Comparison of ENCODE assay signal across 1 cellular context in genomic region chr10:71260622-71261325, GRCh38.
TF ChIP-seq lines count a peak whose summit lies in the region.

No MANE protein-coding gene starts in this region.

TF ChIP-seq in HEK293, 187 proteins besides CTCF, POLR2A, EP300 and RAD21 (continued from another document):
- TF ChIP-seq, protein P1, sequence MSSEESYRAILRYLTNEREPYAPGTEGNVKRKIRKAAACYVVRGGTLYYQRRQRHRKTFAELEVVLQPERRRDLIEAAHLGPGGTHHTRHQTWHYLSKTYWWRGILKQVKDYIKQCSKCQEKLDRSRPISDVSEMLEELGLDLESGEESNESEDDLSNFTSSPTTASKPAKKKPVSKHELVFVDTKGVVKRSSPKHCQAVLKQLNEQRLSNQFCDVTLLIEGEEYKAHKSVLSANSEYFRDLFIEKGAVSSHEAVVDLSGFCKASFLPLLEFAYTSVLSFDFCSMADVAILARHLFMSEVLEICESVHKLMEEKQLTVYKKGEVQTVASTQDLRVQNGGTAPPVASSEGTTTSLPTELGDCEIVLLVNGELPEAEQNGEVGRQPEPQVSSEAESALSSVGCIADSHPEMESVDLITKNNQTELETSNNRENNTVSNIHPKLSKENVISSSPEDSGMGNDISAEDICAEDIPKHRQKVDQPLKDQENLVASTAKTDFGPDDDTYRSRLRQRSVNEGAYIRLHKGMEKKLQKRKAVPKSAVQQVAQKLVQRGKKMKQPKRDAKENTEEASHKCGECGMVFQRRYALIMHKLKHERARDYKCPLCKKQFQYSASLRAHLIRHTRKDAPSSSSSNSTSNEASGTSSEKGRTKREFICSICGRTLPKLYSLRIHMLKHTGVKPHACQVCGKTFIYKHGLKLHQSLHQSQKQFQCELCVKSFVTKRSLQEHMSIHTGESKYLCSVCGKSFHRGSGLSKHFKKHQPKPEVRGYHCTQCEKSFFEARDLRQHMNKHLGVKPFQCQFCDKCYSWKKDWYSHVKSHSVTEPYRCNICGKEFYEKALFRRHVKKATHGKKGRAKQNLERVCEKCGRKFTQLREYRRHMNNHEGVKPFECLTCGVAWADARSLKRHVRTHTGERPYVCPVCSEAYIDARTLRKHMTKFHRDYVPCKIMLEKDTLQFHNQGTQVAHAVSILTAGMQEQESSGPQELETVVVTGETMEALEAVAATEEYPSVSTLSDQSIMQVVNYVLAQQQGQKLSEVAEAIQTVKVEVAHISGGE (tag by site-specific recombination; conservative IDR thresholded peaks at IDR 0.05; ENCODE audit: low read depth), result no peak
- TF ChIP-seq ZNF529 (tag by site-specific recombination; IDR thresholded peaks at IDR 0.05; ENCODE audit: insufficient replicate concordance) (no peak), HOXC10 (CRISPR knock-in tag; IDR thresholded peaks at IDR 0.05) (no peak), KLF16 (tag by site-specific recombination; IDR thresholded peaks at IDR 0.05) (no peak), ZNF76 (tag by site-specific recombination; IDR thresholded peaks at IDR 0.05; ENCODE audit: borderline replicate concordance, low read depth) (no peak), ZNF585B (tag by site-specific recombination; IDR thresholded peaks at IDR 0.05) (no peak), ZIC2 (tag by site-specific recombination; IDR thresholded peaks at IDR 0.05) (peak; percentile 92), ZNF670 (tag by site-specific recombination; IDR thresholded peaks at IDR 0.05; ENCODE audit: low read depth) (no peak), ZNF785 (tag by site-specific recombination; IDR thresholded peaks at IDR 0.05) (no peak), ZNF366 (tag by site-specific recombination; conservative IDR thresholded peaks at IDR 0.05) (no peak), EGR2 (tag by site-specific recombination; IDR thresholded peaks at IDR 0.05; ENCODE audit: low read depth) (peak; percentile 86), ZNF747 (tag by site-specific recombination; IDR thresholded peaks at IDR 0.05) (no peak), BCL6B (tag by site-specific recombination; IDR thresholded peaks at IDR 0.05) (no peak), GLI4 (tag by site-specific recombination; IDR thresholded peaks at IDR 0.05) (no peak), ZNF341 (tag by site-specific recombination; IDR thresholded peaks at IDR 0.05; ENCODE audit: low read depth) (peak; percentile 84), ZNF530 (tag by site-specific recombination; IDR thresholded peaks at IDR 0.05; ENCODE audit: low read depth) (no peak), ZFHX2 (tag by site-specific recombination; conservative IDR thresholded peaks at IDR 0.05) (peak; percentile 83), ZNF266 (tag by site-specific recombination; IDR thresholded peaks at IDR 0.05; ENCODE audit: low read depth) (no peak), ZNF16 (tag by site-specific recombination; IDR thresholded peaks at IDR 0.05; ENCODE audit: low read depth) (no peak), PATZ1 (tag by site-specific recombination; IDR thresholded peaks at IDR 0.05) (peak; percentile 66), ZNF449 (tag by site-specific recombination; IDR thresholded peaks at IDR 0.05) (peak; percentile 84), ZNF677 (tag by site-specific recombination; IDR thresholded peaks at IDR 0.05) (no peak), SP2 (tag by site-specific recombination; IDR thresholded peaks at IDR 0.05) (peak; percentile 30), ZNF169 (tag by site-specific recombination; IDR thresholded peaks at IDR 0.05) (no peak), ZSCAN18 (tag by site-specific recombination; IDR thresholded peaks at IDR 0.05) (no peak), ZNF837 (tag by site-specific recombination; IDR thresholded peaks at IDR 0.05) (no peak), REPIN1 (tag by site-specific recombination; IDR thresholded peaks at IDR 0.05; ENCODE audit: low read depth) (no peak), ZBTB8A (tag by site-specific recombination; IDR thresholded peaks at IDR 0.05) (peak; percentile 87), TSHZ1 (tag by site-specific recombination; IDR thresholded peaks at IDR 0.05; ENCODE audit: borderline replicate concordance) (no peak), ZNF155 (tag by site-specific recombination; IDR thresholded peaks at IDR 0.05) (no peak)
- TF ChIP-seq, protein P2, sequence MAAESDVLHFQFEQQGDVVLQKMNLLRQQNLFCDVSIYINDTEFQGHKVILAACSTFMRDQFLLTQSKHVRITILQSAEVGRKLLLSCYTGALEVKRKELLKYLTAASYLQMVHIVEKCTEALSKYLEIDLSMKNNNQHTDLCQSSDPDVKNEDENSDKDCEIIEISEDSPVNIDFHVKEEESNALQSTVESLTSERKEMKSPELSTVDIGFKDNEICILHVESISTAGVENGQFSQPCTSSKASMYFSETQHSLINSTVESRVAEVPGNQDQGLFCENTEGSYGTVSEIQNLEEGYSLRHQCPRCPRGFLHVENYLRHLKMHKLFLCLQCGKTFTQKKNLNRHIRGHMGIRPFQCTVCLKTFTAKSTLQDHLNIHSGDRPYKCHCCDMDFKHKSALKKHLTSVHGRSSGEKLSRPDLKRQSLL (tag by site-specific recombination; IDR thresholded peaks at IDR 0.05), result no peak
